8 cellular contexts compared by ENCODE assay signal in the genomic region with DNA sequence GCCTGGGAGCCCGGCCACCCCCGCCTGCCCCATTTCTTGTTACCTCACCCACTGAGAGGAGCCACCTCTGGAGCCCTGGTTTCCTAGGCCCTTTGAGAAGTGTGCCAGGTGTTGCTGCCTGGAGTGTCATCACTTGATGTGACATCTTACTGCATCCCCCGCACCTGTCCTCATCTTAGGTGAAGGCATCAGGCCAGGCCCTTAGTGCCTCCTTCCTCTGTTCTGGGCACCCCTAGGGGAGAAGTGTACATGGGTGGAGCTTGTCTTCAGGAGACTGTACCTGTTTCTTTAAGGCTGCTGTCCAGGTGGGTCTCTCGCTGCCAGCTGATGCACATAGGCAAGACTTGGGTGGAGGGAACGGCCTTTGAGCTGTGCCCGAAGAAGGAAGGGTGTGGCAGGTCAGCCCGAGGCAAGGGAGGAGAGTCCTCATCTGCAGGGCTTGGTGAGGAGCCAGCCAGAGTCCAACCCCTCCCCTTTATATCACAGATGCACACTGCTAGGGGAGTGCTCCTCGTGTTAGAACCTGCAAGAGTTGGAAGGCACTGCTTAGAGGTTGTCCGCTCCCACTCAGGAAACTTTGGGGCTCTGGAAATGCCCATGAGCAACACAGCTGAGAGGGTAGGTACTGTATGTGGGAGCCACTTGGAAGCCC. TPM values are rescaled to one million over a fixed set of nuclear protein-coding genes. Genes with fewer than 3 reads are reported as not detected.
A peak's percentile ranks its signal among the peaks of the same experiment; 100 is the strongest.
DNase-seq lines count a peak whose midpoint lies in the region; ATAC-seq lines count a peak whose summit lies in the region.

No MANE protein-coding gene starts in this region.

- no peak for DNase-seq in activated naive CD8-positive, alpha-beta T cell treated with anti-CD3 and anti-CD28 coated beads, Interleukin-2, amount 50 U/mL, for 24 hours
- DNase-seq in neuronal stem cell (ENCODE audit: low spot score) (no peak), kidney tubule cell (ENCODE audit: low spot score) (no peak), NCI-H1092 treated with DMSO at 0.1 percent for 48 hours (lab: John Stamatoyannopoulos, UW) (no peak), GF-D8 (lab: John Stamatoyannopoulos, UW) (no peak)

- H3K4me1 ChIP-seq in neuronal stem cell (ENCODE audit: control insufficient read depth in 2 of 2, insufficient read depth in 1 of 2, low read depth in 1 of 2, low read length in 2 of 2), result peaks cover 5 to 8% of the 10 kb centered on the region in 2 donors

- no peaks in the 10 kb centered on the region for H3K9me3 Mint-ChIP-seq in activated naive CD8-positive, alpha-beta T cell treated with anti-CD3 and anti-CD28 coated beads, Interleukin-2, amount 50 U/mL, for 24 hours

- H3K4me2 ChIP-seq in neuronal stem cell (ENCODE audit: insufficient read depth, low read length, poor library complexity, severe bottlenecking), result no peak overlapping the region

- H3K9ac ChIP-seq in neuronal stem cell (ENCODE audit: low read depth, low read length, poor library complexity), result no peak overlapping the region

- H3K79me1 ChIP-seq in neuronal stem cell (ENCODE audit: low read depth, low read length), result peaks cover 23% of the 10 kb centered on the region

- H3K14ac ChIP-seq in neuronal stem cell (ENCODE audit: low read length), result no peak overlapping the region

- no peaks in the 10 kb centered on the region for H3K27me3 Mint-ChIP-seq in activated naive CD8-positive, alpha-beta T cell treated with anti-CD3 and anti-CD28 coated beads, Interleukin-2, amount 50 U/mL, for 24 hours

- H3K4me1 Mint-ChIP-seq in activated naive CD8-positive, alpha-beta T cell treated with anti-CD3 and anti-CD28 coated beads, Interleukin-2, amount 50 U/mL, for 24 hours, result peaks cover 95% of the 10 kb centered on the region

- WGBS in neuronal stem cell (ENCODE audit: extremely low coverage in 2 of 2, insufficient read length in 2 of 2, insufficient replicate concordance in 1 of 2), 2 donors, result no CpG with 5 or more reads among the region's 9 CpGs

- no peak overlapping the region for H2AK5ac ChIP-seq in neuronal stem cell (ENCODE audit: low read depth, low read length)

- peak overlapping the region; percentile 23 for H2BK12ac ChIP-seq in neuronal stem cell (ENCODE audit: low read length)

- H2BK5ac ChIP-seq in neuronal stem cell (ENCODE audit: low read length), result no peak overlapping the region

- H3K4ac ChIP-seq in neuronal stem cell (ENCODE audit: low read length), result no peak overlapping the region

- H2AFZ ChIP-seq in neuronal stem cell (ENCODE audit: low read length), result no peak overlapping the region

- H3K36me3 Mint-ChIP-seq in activated naive CD8-positive, alpha-beta T cell treated with anti-CD3 and anti-CD28 coated beads, Interleukin-2, amount 50 U/mL, for 24 hours (ENCODE audit: low read depth), result peaks cover 37% of the 10 kb centered on the region

- H3K9me3 ChIP-seq in neuronal stem cell (replicated peaks in 1 of 2; ENCODE audit: control insufficient read depth in 2 of 2, insufficient read depth in 1 of 2, low read depth in 1 of 2, low read length in 2 of 2), result peaks cover 0 to 13% of the 10 kb centered on the region in 2 donors

- no peak overlapping the region for H4K91ac ChIP-seq in neuronal stem cell (ENCODE audit: low read depth, low read length, poor library complexity)

- H2BK120ac ChIP-seq in neuronal stem cell (ENCODE audit: low read depth, low read length), result no peak overlapping the region

- H3K27me3 ChIP-seq in neuronal stem cell (ENCODE audit: control insufficient read depth in 3 of 3, insufficient read depth in 3 of 3, low read depth in 1 of 3, low read length in 3 of 3), result no peaks in the 10 kb centered on the region

- no peak overlapping the region for H3K23ac ChIP-seq in neuronal stem cell (ENCODE audit: low read depth, low read length, poor library complexity)

- H3K4me3 Mint-ChIP-seq in activated naive CD8-positive, alpha-beta T cell treated with anti-CD3 and anti-CD28 coated beads, Interleukin-2, amount 50 U/mL, for 24 hours, result peak overlapping the region; percentile 74

- no peak overlapping the region for H3K4me3 ChIP-seq in neuronal stem cell (ENCODE audit: low read length in 2 of 2)

- H3K36me3 ChIP-seq in neuronal stem cell (replicated peaks in 1 of 2; ENCODE audit: control insufficient read depth in 2 of 2, insufficient read depth in 2 of 2, low read length in 2 of 2), result peaks cover 0 to 20% of the 10 kb centered on the region in 2 donors

- no peak overlapping the region for H3K18ac ChIP-seq in neuronal stem cell (ENCODE audit: low read length)

- H3K27ac Mint-ChIP-seq in activated naive CD8-positive, alpha-beta T cell treated with anti-CD3 and anti-CD28 coated beads, Interleukin-2, amount 50 U/mL, for 24 hours, result peak overlapping the region; percentile 97

- no peak overlapping the region for H2BK15ac ChIP-seq in neuronal stem cell (ENCODE audit: low read length)

- H4K8ac ChIP-seq in neuronal stem cell (ENCODE audit: low read depth, low read length), result no peak overlapping the region

- ATAC-seq in GM19463 (IDR thresholded peaks at IDR 0.05; ENCODE audit: unreplicated experiment) (peak; percentile 13), HG03280 (IDR thresholded peaks at IDR 0.05; ENCODE audit: unreplicated experiment) (peak; percentile 12), HG03095 (IDR thresholded peaks at IDR 0.05; ENCODE audit: unreplicated experiment) (no peak)
- ATAC-seq in activated naive CD8-positive, alpha-beta T cell treated with anti-CD3 and anti-CD28 coated beads, Interleukin-2, amount 50 U/mL, for 24 hours, result no peak

- H3K27ac ChIP-seq in neuronal stem cell (replicated peaks; ENCODE audit: low read length), result no peak overlapping the region

RNA-seq across cellular contexts. Expression of a gene that starts 45.9 kb away (rescaled TPM):
- polyA plus RNA-seq in neuronal stem cell (2013, experiment 1 of 2), result 37.1 TPM
- 37.6 TPM for polyA plus RNA-seq in neuronal stem cell (2013, experiment 2 of 2)

Comparison
In these comparisons a context has a peak if more than half of its experiments do, and no peak if none do; other contexts are left out.
1. ATAC-seq: peak in GM19463 (single experiment) and HG03280 (single experiment); none in activated naive CD8-positive, alpha-beta T cell treated with anti-CD3 and anti-CD28 coated beads, Interleukin-2, amount 50 U/mL, for 24 hours (single experiment) and HG03095 (single experiment).